Comparison of ENCODE assay signal across 11 cellular contexts in genomic region chrX:44937606-44938005, GRCh38.
DNase-seq lines count a peak whose midpoint lies in the region; ATAC-seq and TF ChIP-seq lines count a peak whose summit lies in the region.
"Had no signal": no experiment of that assay in that cellular context is flagged by ENCODE, and none has a peak within 500 bp of the region (broad histone marks: within the 10 kb centered on the region; RNA-seq: fewer than 3 reads in every experiment).

No MANE protein-coding gene starts in this region.

- peak overlapping the region in 5 of 7 donors; percentile 21 to 61 (median 47) for H3K27ac Mint-ChIP-seq in CD4-positive, alpha-beta memory T cell

- CTCF ChIA-PET in CD4-positive, alpha-beta memory T cell (lab: Charles Lee; ENCODE audit: partially characterized antibody): interaction anchor here (0.9 kb wide), 1 partner anchor 132 kb away, joined by 3 read pairs; no protein-coding TSS in a partner anchor

- H3K27me3 ChIP-seq in CD4-positive, alpha-beta memory T cell (ENCODE audit: insufficient read depth, low read length): no peaks in the 10 kb centered on the region
- H3K27me3 ChIP-seq in osteoblast (ENCODE audit: insufficient read depth, low read length) (no peaks in the 10 kb centered on the region), adrenal gland (no peaks in the 10 kb centered on the region)
- H3K27me3 ChIP-seq: SJCRH30 had no signal

- TF ChIP-seq CTCF in osteoblast (IDR thresholded peaks at IDR 0.05; ENCODE audit: extremely low read depth, low read depth, low read length) (no peak), adrenal gland (IDR thresholded peaks at IDR 0.05) (no peak)

- peak overlapping the region in 6 of 8 donors; percentile 1 to 75 (median 59) for H3K4me3 Mint-ChIP-seq in CD4-positive, alpha-beta memory T cell

- peaks cover 75% of the 10 kb centered on the region for H4K20me1 ChIP-seq in osteoblast (ENCODE audit: insufficient read depth, low read length)

- no peak overlapping the region for H2AFZ ChIP-seq in osteoblast (ENCODE audit: low read length)

- no peak overlapping the region for H3K4me2 ChIP-seq in osteoblast (ENCODE audit: insufficient read depth, low read length)

- H3K36me3 ChIP-seq in CD4-positive, alpha-beta memory T cell (ENCODE audit: insufficient read depth, low read length): no peaks in the 10 kb centered on the region
- H3K36me3 ChIP-seq in osteoblast (ENCODE audit: insufficient read depth, low read length) (no peaks in the 10 kb centered on the region), adrenal gland (replicated peaks in 1 of 2) (no peaks in the 10 kb centered on the region)
- H3K36me3 ChIP-seq: SJCRH30 had no signal

- peaks cover 48% of the 10 kb centered on the region for H3K4me1 ChIP-seq in CD4-positive, alpha-beta memory T cell (ENCODE audit: insufficient read depth, low read length)
- no peaks in the 10 kb centered on the region for H3K4me1 ChIP-seq in osteoblast (ENCODE audit: insufficient read depth, low read length)
- peaks cover 13 to 44% of the 10 kb centered on the region in 2 donors for H3K4me1 ChIP-seq in adrenal gland (replicated peaks in 1 of 2)
- H3K4me1 ChIP-seq: SJCRH30 had no signal

- intact Hi-C loops in CD4-positive, alpha-beta memory T cell (cut with micrococcal nuclease): no loop called here
- intact Hi-C loops in adrenal gland (cut with DNase I): no loop called here

- peaks cover 2 to 17% of the 10 kb centered on the region in 2 donors for H3K36me3 Mint-ChIP-seq in CD4-positive, alpha-beta memory T cell

- peaks cover 92% of the 10 kb centered on the region for H3K79me2 ChIP-seq in osteoblast (ENCODE audit: insufficient read depth, low read length)

- no peak for TF ChIP-seq POLR2A in adrenal gland (IDR thresholded peaks at IDR 0.05)

- WGBS in adrenal gland, 4 donors: 54 to 74% (median 72%) methylated on average over 2 of the region's 2 CpGs

- ATAC-seq in GM19395 (IDR thresholded peaks at IDR 0.05; ENCODE audit: unreplicated experiment) (peak; percentile 82), HG03342 (IDR thresholded peaks at IDR 0.05; ENCODE audit: unreplicated experiment) (peak; percentile 78), GM19455 (IDR thresholded peaks at IDR 0.05; ENCODE audit: unreplicated experiment) (no peak)
- no peak for ATAC-seq in activated CD4-positive, CD25-positive, alpha-beta regulatory T cell treated with anti-CD3 and anti-CD28 coated beads, Interleukin-2, amount 50 U/mL, for 24 hours

- peaks cover 38 to 78% (median 58%) of the 10 kb centered on the region in 4 donors for H3K4me1 Mint-ChIP-seq in CD4-positive, alpha-beta memory T cell

- DNase-seq in CD4-positive, alpha-beta memory T cell: no peak
- DNase-seq in kidney glomerular epithelial cell (lab: John Stamatoyannopoulos, UW): peak; percentile 11
- no peak for DNase-seq in osteoblast (ENCODE audit: insufficient read length, low spot score, missing footprints)
- DNase-seq in adrenal gland: no peak
- DNase-seq: NCI-H1930, SJCRH30 had no signal

- H3K27ac ChIP-seq in CD4-positive, alpha-beta memory T cell (ENCODE audit: low read depth, low read length): no peak overlapping the region
- no peak overlapping the region for H3K27ac ChIP-seq in osteoblast (ENCODE audit: low read depth, low read length)
- no peak overlapping the region for H3K27ac ChIP-seq in adrenal gland
- H3K27ac ChIP-seq: coronary artery, SJCRH30 had no signal

- H3K27me3 Mint-ChIP-seq in CD4-positive, alpha-beta memory T cell: no peaks in the 10 kb centered on the region

- H3K4me3 ChIP-seq in CD4-positive, alpha-beta memory T cell (ENCODE audit: low read length in 2 of 2): no peak overlapping the region
- H3K4me3 ChIP-seq in osteoblast (ENCODE audit: insufficient read depth, low read length) (no peak overlapping the region), adrenal gland (no peak overlapping the region)
- H3K4me3 ChIP-seq: coronary artery, SJCRH30 had no signal

- no peaks in the 10 kb centered on the region for H3K9me3 Mint-ChIP-seq in CD4-positive, alpha-beta memory T cell

- POLR2A ChIA-PET in CD4-positive, alpha-beta memory T cell (lab: Charles Lee; ENCODE audit: partially characterized antibody): no interaction called here

- H3K9me3 ChIP-seq in CD4-positive, alpha-beta memory T cell (ENCODE audit: control insufficient read depth in 1 of 2, low read length in 2 of 2): no peaks in the 10 kb centered on the region
- H3K9me3 ChIP-seq in osteoblast (ENCODE audit: low read depth, low read length) (no peaks in the 10 kb centered on the region), adrenal gland (replicated peaks in 1 of 3) (no peaks in the 10 kb centered on the region)
- H3K9me3 ChIP-seq: SJCRH30 had no signal

Comparison
In these comparisons a context has a peak if more than half of its experiments do, and no peak if none do; other contexts are left out.
1. ATAC-seq: peak in GM19395 (single experiment) and HG03342 (single experiment); none in GM19455 (single experiment) and activated CD4-positive, CD25-positive, alpha-beta regulatory T cell treated with anti-CD3 and anti-CD28 coated beads, Interleukin-2, amount 50 U/mL, for 24 hours (0 of 2).